Comparison of ENCODE assay signal across 8 cellular contexts in genomic region chr5:59007460-59008063, GRCh38.
A peak's percentile ranks its signal among the peaks of the same experiment; 100 is the strongest.
DNase-seq lines count a peak whose midpoint lies in the region; ATAC-seq and TF ChIP-seq lines count a peak whose summit lies in the region.

No MANE protein-coding gene starts in this region.

- H3K27me3 Mint-ChIP-seq in activated T-helper 17 cell treated with anti-CD3 and anti-CD28 coated beads, Interleukin-2, amount 50 U/mL, for 72 hours: no peaks in the 10 kb centered on the region
- no peaks in the 10 kb centered on the region for H3K27me3 Mint-ChIP-seq in activated naive CD8-positive, alpha-beta T cell treated with anti-CD3 and anti-CD28 coated beads, Interleukin-2, amount 50 U/mL, for 24 hours

- no peak for DNase-seq in BJ (ENCODE audit: low read depth)
- peak; percentile 48 for DNase-seq in HT-29 (ENCODE audit: low spot score)
- peak; percentile 44 for DNase-seq in left kidney (ENCODE audit: low read depth, low spot score)
- no peak for DNase-seq in activated naive CD8-positive, alpha-beta T cell treated with anti-CD3 and anti-CD28 coated beads, Interleukin-2, amount 50 U/mL, for 24 hours
- no peak for DNase-seq in activated CD4-positive, CD25-positive, alpha-beta regulatory T cell treated with anti-CD3 and anti-CD28 coated beads, Interleukin-2, amount 50 U/mL, for 72 hours
- no peak for DNase-seq in activated effector memory CD4-positive, alpha-beta T cell treated with anti-CD3 and anti-CD28 coated beads, Interleukin-2, amount 50 U/mL, for 16 hours

- H3K27ac Mint-ChIP-seq in activated T-helper 17 cell treated with anti-CD3 and anti-CD28 coated beads, Interleukin-2, amount 50 U/mL, for 72 hours: no peak overlapping the region
- H3K27ac Mint-ChIP-seq in activated naive CD8-positive, alpha-beta T cell treated with anti-CD3 and anti-CD28 coated beads, Interleukin-2, amount 50 U/mL, for 24 hours: no peak overlapping the region

- CTCF ChIA-PET in BJ (lab: Yijun Ruan, JAX): interaction anchor here (0.6 to 3.2 kb wide), 6 partner anchors 109 to 165 kb away, joined by 3 to 41 read pairs (median 5); no protein-coding TSS in a partner anchor

- H3K9me3 Mint-ChIP-seq in activated T-helper 17 cell treated with anti-CD3 and anti-CD28 coated beads, Interleukin-2, amount 50 U/mL, for 72 hours: peaks cover 3% of the 10 kb centered on the region
- peaks cover 6% of the 10 kb centered on the region for H3K9me3 Mint-ChIP-seq in activated naive CD8-positive, alpha-beta T cell treated with anti-CD3 and anti-CD28 coated beads, Interleukin-2, amount 50 U/mL, for 24 hours

- no peak for ATAC-seq in activated T-helper 17 cell treated with anti-CD3 and anti-CD28 coated beads, Interleukin-2, amount 50 U/mL, for 72 hours (replicated peaks)
- no peak for ATAC-seq in activated naive CD8-positive, alpha-beta T cell treated with anti-CD3 and anti-CD28 coated beads, Interleukin-2, amount 50 U/mL, for 24 hours
- no peak for ATAC-seq in HG02885 (IDR thresholded peaks at IDR 0.05; ENCODE audit: poor library complexity, unreplicated experiment)

- peaks cover 50% of the 10 kb centered on the region for H3K4me1 Mint-ChIP-seq in activated T-helper 17 cell treated with anti-CD3 and anti-CD28 coated beads, Interleukin-2, amount 50 U/mL, for 72 hours
- peaks cover 68% of the 10 kb centered on the region for H3K4me1 Mint-ChIP-seq in activated naive CD8-positive, alpha-beta T cell treated with anti-CD3 and anti-CD28 coated beads, Interleukin-2, amount 50 U/mL, for 24 hours

- H3K27me3 ChIP-seq in BJ (ENCODE audit: control insufficient read depth, insufficient read depth, low read length): no peaks in the 10 kb centered on the region

- H3K4me3 ChIP-seq in BJ (ENCODE audit: low read depth, low read length): no peak overlapping the region

- POLR2A ChIA-PET in BJ (lab: Charles Lee): no interaction called here

- TF ChIP-seq CTCF in BJ (IDR thresholded peaks at IDR 0.05; ENCODE audit: insufficient read depth, low read depth, low read length): peak; percentile 42

- H3K4me3 Mint-ChIP-seq in activated T-helper 17 cell treated with anti-CD3 and anti-CD28 coated beads, Interleukin-2, amount 50 U/mL, for 72 hours: peak overlapping the region; percentile 52
- no peak overlapping the region for H3K4me3 Mint-ChIP-seq in activated naive CD8-positive, alpha-beta T cell treated with anti-CD3 and anti-CD28 coated beads, Interleukin-2, amount 50 U/mL, for 24 hours

- H3K36me3 Mint-ChIP-seq in activated T-helper 17 cell treated with anti-CD3 and anti-CD28 coated beads, Interleukin-2, amount 50 U/mL, for 72 hours (ENCODE audit: low read depth): peaks cover 80% of the 10 kb centered on the region
- peaks cover 20% of the 10 kb centered on the region for H3K36me3 Mint-ChIP-seq in activated naive CD8-positive, alpha-beta T cell treated with anti-CD3 and anti-CD28 coated beads, Interleukin-2, amount 50 U/mL, for 24 hours (ENCODE audit: low read depth)

- no peaks in the 10 kb centered on the region for H3K36me3 ChIP-seq in BJ (ENCODE audit: control insufficient read depth, insufficient read depth, low read length)

Comparison
In these comparisons a context has a peak if more than half of its experiments do, and no peak if none do; other contexts are left out.
1. DNase-seq: peak in HT-29 (single experiment) and left kidney (single experiment); none in BJ (single experiment), activated naive CD8-positive, alpha-beta T cell treated with anti-CD3 and anti-CD28 coated beads, Interleukin-2, amount 50 U/mL, for 24 hours (single experiment), activated CD4-positive, CD25-positive, alpha-beta regulatory T cell treated with anti-CD3 and anti-CD28 coated beads, Interleukin-2, amount 50 U/mL, for 72 hours (single experiment) and activated effector memory CD4-positive, alpha-beta T cell treated with anti-CD3 and anti-CD28 coated beads, Interleukin-2, amount 50 U/mL, for 16 hours (single experiment).